In the genomic region with DNA sequence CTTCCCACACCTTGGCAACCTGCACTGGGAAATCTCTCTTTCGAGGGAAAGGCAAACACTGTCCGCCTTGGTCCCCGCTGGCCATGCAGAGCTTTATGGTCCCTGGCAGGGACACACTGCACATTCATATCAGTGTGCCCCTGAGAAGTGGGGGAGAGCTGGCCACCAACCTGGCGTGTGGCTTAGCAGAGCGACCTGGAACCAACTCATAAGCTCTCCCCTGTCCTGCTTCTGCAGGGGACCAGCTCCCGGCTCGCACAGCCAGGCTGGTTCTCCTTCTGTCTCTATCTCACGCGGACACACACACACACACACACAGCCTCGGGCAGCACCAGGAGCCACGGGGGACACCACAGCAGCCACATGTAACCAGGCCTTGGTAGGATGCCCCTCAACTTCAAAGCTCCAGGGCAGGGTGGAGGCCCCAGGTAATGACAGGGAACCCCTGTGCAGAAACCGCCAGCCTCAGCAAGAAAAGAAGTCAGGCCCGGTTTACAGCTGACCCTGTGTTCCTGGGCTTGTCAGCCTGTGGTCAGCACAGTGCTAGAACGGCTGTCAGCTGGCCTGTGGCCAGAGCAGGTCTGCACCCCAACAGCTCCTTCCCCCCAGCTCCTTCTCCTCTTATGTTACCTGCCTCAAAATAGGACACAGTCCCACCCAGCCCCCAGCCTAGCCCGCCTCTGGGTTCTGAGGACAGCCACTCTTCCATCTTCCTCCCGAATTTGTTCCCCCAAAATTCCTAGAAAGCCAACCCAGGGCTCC, we compare ENCODE assay signal across 25 cellular contexts.
A peak's percentile ranks its signal among the peaks of the same experiment; 100 is the strongest.
DNase-seq lines count a peak whose midpoint lies in the region; ATAC-seq and TF ChIP-seq lines count a peak whose summit lies in the region.
"Had no signal": no experiment of that assay in that cellular context is flagged by ENCODE, and none has a peak within 500 bp of the region (broad histone marks: within the 10 kb centered on the region; RNA-seq: fewer than 3 reads in every experiment).

No MANE protein-coding gene starts in this region.

- H3K4me1 ChIP-seq in upper lobe of right lung = peaks cover 4% of the 10 kb centered on the region
- H3K4me1 ChIP-seq: SJSA1 had no signal

- CTCF ChIA-PET in activated CD8-positive, alpha-beta memory T cell treated with anti-CD3 and anti-CD28 coated beads, Interleukin-2, amount 10 ng/mL, durations not matched to agents 7 days and 5 days (lab: Charles Lee) = interaction anchor here (0.6 kb wide), 1 partner anchor 40 kb away, joined by 3 read pairs; no protein-coding TSS in a partner anchor

- no peaks in the 10 kb centered on the region for H3K9me3 Mint-ChIP-seq in activated CD8-positive, alpha-beta memory T cell treated with anti-CD3 and anti-CD28 coated beads, Interleukin-2, amount 10 ng/mL, durations not matched to agents 7 days and 5 days (ENCODE audit: low read depth)

- DNase-seq in activated CD8-positive, alpha-beta memory T cell treated with anti-CD3 and anti-CD28 coated beads, Interleukin-2, amount 50 U/mL, for 48 hours = peak; percentile 36
- no peak for DNase-seq in activated CD8-positive, alpha-beta memory T cell treated with anti-CD3 and anti-CD28 coated beads, Interleukin-2, amount 10 ng/mL, durations not matched to agents 7 days and 5 days
- DNase-seq in choroid plexus epithelial cell (ENCODE audit: low read depth) = peak; percentile 11
- peak; percentile 76 for DNase-seq in mesenteric fat pad (ENCODE audit: low spot score)
- peak; percentile 57 for DNase-seq in upper lobe of right lung
- no peak for DNase-seq in left ventricle myocardium superior
- no peak for DNase-seq in T-helper 1 cell
- no peak for DNase-seq in NCI-H510A treated with DMSO at 0.1 percent for 48 hours (lab: John Stamatoyannopoulos, UW)
- DNase-seq: 8988T; DMS53; GF-D8; HCEC 1CT; KBM-7; MM.1S; NCI-H1048; NCI-H1436; NCI-H1930; NCI-H2227 treated with DMSO at 0.1 percent for 48 hours; NCI-H510A; NCI-H774; NK-92 treated with Interleukin-12 subunit alpha and Interleukin-12 subunit beta, amount 100 ng/mL, for 24 hours had no signal

- no peaks in the 10 kb centered on the region for H3K9me3 ChIP-seq in upper lobe of right lung
- H3K9me3 ChIP-seq: SJSA1 had no signal

- H3K36me3 ChIP-seq in upper lobe of right lung = no peaks in the 10 kb centered on the region
- H3K36me3 ChIP-seq: SJSA1 had no signal

- H3K36me3 Mint-ChIP-seq in activated CD8-positive, alpha-beta memory T cell treated with anti-CD3 and anti-CD28 coated beads, Interleukin-2, amount 10 ng/mL, durations not matched to agents 7 days and 5 days = no peaks in the 10 kb centered on the region

- intact Hi-C loops in upper lobe of right lung (cut with DNase I) (no loop called here), left ventricle myocardium superior (cut with micrococcal nuclease) (no loop called here)

- ATAC-seq in activated CD8-positive, alpha-beta memory T cell treated with anti-CD3 and anti-CD28 coated beads, Interleukin-2, amount 10 ng/mL, durations not matched to agents 7 days and 5 days = no peak
- ATAC-seq in upper lobe of right lung = no peak
- ATAC-seq in left ventricle myocardium superior = no peak
- ATAC-seq: HepG2, Panc1 had no signal

- no peaks in the 10 kb centered on the region for H3K27me3 Mint-ChIP-seq in activated CD8-positive, alpha-beta memory T cell treated with anti-CD3 and anti-CD28 coated beads, Interleukin-2, amount 10 ng/mL, durations not matched to agents 7 days and 5 days

- H3K4me1 Mint-ChIP-seq in activated CD8-positive, alpha-beta memory T cell treated with anti-CD3 and anti-CD28 coated beads, Interleukin-2, amount 10 ng/mL, durations not matched to agents 7 days and 5 days = peaks cover 2% of the 10 kb centered on the region

- H3K4me3 Mint-ChIP-seq in activated CD8-positive, alpha-beta memory T cell treated with anti-CD3 and anti-CD28 coated beads, Interleukin-2, amount 10 ng/mL, durations not matched to agents 7 days and 5 days = no peak overlapping the region
- H3K4me3 Mint-ChIP-seq: CD14-positive monocyte had no signal

- H3K27ac ChIP-seq in upper lobe of right lung = no peak overlapping the region
- H3K27ac ChIP-seq: SJSA1 had no signal

- H3K27ac Mint-ChIP-seq in activated CD8-positive, alpha-beta memory T cell treated with anti-CD3 and anti-CD28 coated beads, Interleukin-2, amount 10 ng/mL, durations not matched to agents 7 days and 5 days = no peak overlapping the region

- H3K4me3 ChIP-seq in choroid plexus epithelial cell (ENCODE audit: low read depth, low read length) (no peak overlapping the region), upper lobe of right lung (no peak overlapping the region)
- H3K4me3 ChIP-seq: SJSA1 had no signal

- H3K27me3 ChIP-seq in upper lobe of right lung = no peaks in the 10 kb centered on the region
- H3K27me3 ChIP-seq: SJSA1 had no signal

- TF ChIP-seq CTCF in choroid plexus epithelial cell (conservative IDR thresholded peaks at IDR 0.05; ENCODE audit: low read depth, low read length) = no peak
- no peak for TF ChIP-seq CTCF in upper lobe of right lung (IDR thresholded peaks at IDR 0.05)

Comparison
In these comparisons a context has a peak if more than half of its experiments do, and no peak if none do; other contexts are left out.
1. DNase-seq: peak in activated CD8-positive, alpha-beta memory T cell treated with anti-CD3 and anti-CD28 coated beads, Interleukin-2, amount 50 U/mL, for 48 hours (single experiment), choroid plexus epithelial cell (single experiment), mesenteric fat pad (single experiment) and upper lobe of right lung (single experiment); none in activated CD8-positive, alpha-beta memory T cell treated with anti-CD3 and anti-CD28 coated beads, Interleukin-2, amount 10 ng/mL, durations not matched to agents 7 days and 5 days (single experiment), left ventricle myocardium superior (single experiment), T-helper 1 cell (0 of 5) and NCI-H510A treated with DMSO at 0.1 percent for 48 hours (single experiment).